In genomic region chr20:39839406-39840119, GRCh38 we compare ENCODE assay signal across 26 cellular contexts.
"Had no signal": no experiment of that assay in that cellular context is flagged by ENCODE, and none has a peak within 500 bp of the region (broad histone marks: within the 10 kb centered on the region; RNA-seq: fewer than 3 reads in every experiment).

No MANE protein-coding gene starts in this region.

- H3K27me3 Mint-ChIP-seq: naive B cell had no signal

- H3K27ac ChIP-seq: esophagus muscularis mucosa, foreskin keratinocyte, heart left ventricle, pancreas, right atrium auricular region, spleen, thoracic aorta, uterus had no signal

- H3K9me3 Mint-ChIP-seq: T-helper 2 cell treated with Interferon-gamma antibody and Interleukin-4, amounts not matched to agents 5 μg/mL and 100 μg/mL, for 36 hours had no signal

- H3K4me1 Mint-ChIP-seq: naive B cell had no signal

- H3K9me3 ChIP-seq: esophagus muscularis mucosa, heart left ventricle, pancreas, right atrium auricular region, spleen, thoracic aorta, uterus had no signal

- H3K4me3 Mint-ChIP-seq: activated naive CD8-positive, alpha-beta T cell; naive B cell; T-helper 2 cell treated with Interferon-gamma antibody and Interleukin-4, amounts not matched to agents 5 μg/mL and 100 μg/mL, for 36 hours had no signal

- ATAC-seq: foreskin keratinocyte, heart left ventricle, left ventricle myocardium superior had no signal

- H3K36me3 Mint-ChIP-seq: activated naive CD8-positive, alpha-beta T cell; naive B cell had no signal

- H3K4me3 ChIP-seq: esophagus muscularis mucosa, heart left ventricle, pancreas, right atrium auricular region, spleen, thoracic aorta, uterus had no signal

- DNase-seq: activated CD4-positive, alpha-beta T cell treated with anti-CD3 and anti-CD28 coated beads for 4 hours; activated CD4-positive, alpha-beta T cell treated with anti-CD3 and anti-CD28 coated beads, Interleukin-2, amount 50 U/mL, for 4 hours; activated effector memory CD4-positive, alpha-beta T cell treated with Interleukin-2 at 50 U/mL for 16 hours; activated naive CD4-positive, alpha-beta T cell treated with Interleukin-2 at 50 U/mL for 16 hours; anterior cingulate cortex; dermis blood vessel endothelial cell; effector CD4-positive, alpha-beta T cell; foreskin keratinocyte; heart left ventricle; kidney glomerular epithelial cell; left ventricle myocardium superior; mammary epithelial cell; naive B cell; nucleus accumbens; spleen; stimulated activated naive CD4-positive, alpha-beta T cell treated with Interleukin-2 at 50 U/mL for 16 hours; T-helper 1 cell; trophoblast cell; uterus had no signal

- H3K4me1 ChIP-seq: foreskin keratinocyte, pancreas, spleen, uterus had no signal

- H3K36me3 ChIP-seq: esophagus muscularis mucosa, heart left ventricle, pancreas, right atrium auricular region, spleen, thoracic aorta, uterus had no signal

- H3K27me3 ChIP-seq: esophagus muscularis mucosa, foreskin keratinocyte, heart left ventricle, pancreas, right atrium auricular region, spleen, uterus had no signal

- FAIRE-seq: colon, pancreas had no signal

- H3K27ac Mint-ChIP-seq: activated naive CD8-positive, alpha-beta T cell; naive B cell; T-helper 2 cell treated with Interferon-gamma antibody and Interleukin-4, amounts not matched to agents 5 μg/mL and 100 μg/mL, for 36 hours had no signal
